In the genomic region with DNA sequence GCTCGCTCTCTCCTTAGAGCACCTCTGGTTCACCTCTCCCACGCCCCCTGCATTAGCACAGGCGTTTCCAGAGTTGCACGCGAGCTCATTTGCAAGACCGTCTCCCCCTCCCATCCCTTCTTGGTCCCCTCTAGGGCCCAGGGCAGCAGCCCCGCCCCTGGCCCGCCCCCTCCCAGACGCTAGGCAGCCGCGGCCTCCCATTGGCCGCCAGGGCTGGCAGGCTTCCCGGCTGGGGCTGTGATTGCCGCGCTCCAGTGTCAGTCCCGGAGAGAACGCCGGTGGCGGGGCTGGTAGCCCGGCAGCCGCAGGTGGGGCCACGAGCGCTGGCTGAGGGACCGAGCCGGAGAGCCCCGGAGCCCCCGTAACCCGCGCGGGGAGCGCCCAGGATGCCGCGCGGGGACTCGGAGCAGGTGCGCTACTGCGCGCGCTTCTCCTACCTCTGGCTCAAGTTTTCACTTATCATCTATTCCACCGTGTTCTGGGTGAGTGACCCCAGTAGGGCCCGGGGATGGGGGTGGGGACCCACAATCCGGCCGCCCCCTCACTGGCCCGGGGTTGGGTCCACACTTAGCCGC, we compare ENCODE assay signal across 7 cellular contexts. TPM values are rescaled to one million over a fixed set of nuclear protein-coding genes. Genes with fewer than 3 reads are reported as not detected.
A peak's percentile ranks its signal among the peaks of the same experiment; 100 is the strongest.
DNase-seq lines count a peak whose midpoint lies in the region; ATAC-seq and TF ChIP-seq lines count a peak whose summit lies in the region.

A gene (plus strand): TSS at position 257 of the 575 bp plus-strand sequence. CDS start 130 bp downstream, at position 387.

- no peaks in the 10 kb centered on the region for H3K36me3 ChIP-seq in lung (ENCODE audit: control insufficient read depth in 2 of 2, insufficient read depth in 2 of 2, low read length in 2 of 2)

- ATAC-seq in GM18909 (IDR thresholded peaks at IDR 0.05; ENCODE audit: poor library complexity, unreplicated experiment) = peak; percentile 80
- ATAC-seq in HG03354 (IDR thresholded peaks at IDR 0.05; ENCODE audit: poor library complexity, severe bottlenecking, unreplicated experiment) = peak; percentile 83
- peak; percentile 90 for ATAC-seq in lung (ENCODE audit: insufficient read depth, low FRiP score)

- peak within 1 kb of the TSS; percentile 17 to 90 for H3K27ac ChIP-seq in lung (ENCODE audit: low read depth in 1 of 2, low read length in 1 of 2)

- peaks cover 0 to 18% of the 10 kb centered on the region in 2 donors for H3K4me1 ChIP-seq in lung (ENCODE audit: control insufficient read depth in 2 of 2, insufficient read depth in 2 of 2, low read length in 2 of 2)

- DNase-seq in NCI-H748 (lab: John Stamatoyannopoulos, UW; ENCODE audit: unreplicated experiment) (peak; percentile 91), lung (ENCODE audit: low spot score) (peak; percentile 90)
- peak; percentile 46 to 53 for DNase-seq in activated CD8-positive, alpha-beta memory T cell treated with anti-CD3 and anti-CD28 coated beads for 1 hour (ENCODE audit: extremely low read depth in 1 of 2, low read depth in 1 of 2)
- peak; percentile 72 for DNase-seq in effector CD4-positive, alpha-beta T cell
- DNase-seq in stimulated activated CD4-positive, alpha-beta T cell treated with anti-CD3 and anti-CD28 coated beads, Interleukin-4, amount 100 ng/mL, for 48 hours (ENCODE audit: low read depth in 2 of 2) = peak; percentile 68 to 79

- no peak for TF ChIP-seq CTCF in lung (IDR thresholded peaks at IDR 0.05; ENCODE audit: control extremely low read depth, extremely low read depth)

- peak within 1 kb of the TSS; percentile 79 for H3K4me3 ChIP-seq in lung

- no peaks in the 10 kb centered on the region for H3K9me3 ChIP-seq in lung (ENCODE audit: control insufficient read depth in 2 of 2, insufficient read depth in 1 of 2, low read length in 1 of 2)

- WGBS in lung, 2 donors = 0 to 1% methylated on average over 35 to 45 of the region's 45 CpGs

- no peaks in the 10 kb centered on the region for H3K27me3 ChIP-seq in lung (ENCODE audit: control insufficient read depth, insufficient read depth)

RNA-seq across cellular contexts. Expression of the gene that starts here (rescaled TPM):
- 10 to 100 TPM; 44.3 to 63.0 TPM for total RNA-seq in lung
- polyA plus RNA-seq in lung = 10 to 100 TPM; 47.0 to 68.4 TPM

Comparison
In these comparisons a context has a peak if more than half of its experiments do, and no peak if none do; other contexts are left out.
1. Peak in every context shown above with its lines: DNase-seq, ATAC-seq, H3K4me3 ChIP-seq and H3K27ac ChIP-seq.